ENCODE assay signal across 1 cellular context in genomic region chr12:67811437-67812361, GRCh38.
TF ChIP-seq lines count a peak whose summit lies in the region.

No MANE protein-coding gene starts in this region.

TF ChIP-seq in GM23338, 12 proteins besides CTCF, POLR2A, EP300 and RAD21:
- TF ChIP-seq, protein P1, sequence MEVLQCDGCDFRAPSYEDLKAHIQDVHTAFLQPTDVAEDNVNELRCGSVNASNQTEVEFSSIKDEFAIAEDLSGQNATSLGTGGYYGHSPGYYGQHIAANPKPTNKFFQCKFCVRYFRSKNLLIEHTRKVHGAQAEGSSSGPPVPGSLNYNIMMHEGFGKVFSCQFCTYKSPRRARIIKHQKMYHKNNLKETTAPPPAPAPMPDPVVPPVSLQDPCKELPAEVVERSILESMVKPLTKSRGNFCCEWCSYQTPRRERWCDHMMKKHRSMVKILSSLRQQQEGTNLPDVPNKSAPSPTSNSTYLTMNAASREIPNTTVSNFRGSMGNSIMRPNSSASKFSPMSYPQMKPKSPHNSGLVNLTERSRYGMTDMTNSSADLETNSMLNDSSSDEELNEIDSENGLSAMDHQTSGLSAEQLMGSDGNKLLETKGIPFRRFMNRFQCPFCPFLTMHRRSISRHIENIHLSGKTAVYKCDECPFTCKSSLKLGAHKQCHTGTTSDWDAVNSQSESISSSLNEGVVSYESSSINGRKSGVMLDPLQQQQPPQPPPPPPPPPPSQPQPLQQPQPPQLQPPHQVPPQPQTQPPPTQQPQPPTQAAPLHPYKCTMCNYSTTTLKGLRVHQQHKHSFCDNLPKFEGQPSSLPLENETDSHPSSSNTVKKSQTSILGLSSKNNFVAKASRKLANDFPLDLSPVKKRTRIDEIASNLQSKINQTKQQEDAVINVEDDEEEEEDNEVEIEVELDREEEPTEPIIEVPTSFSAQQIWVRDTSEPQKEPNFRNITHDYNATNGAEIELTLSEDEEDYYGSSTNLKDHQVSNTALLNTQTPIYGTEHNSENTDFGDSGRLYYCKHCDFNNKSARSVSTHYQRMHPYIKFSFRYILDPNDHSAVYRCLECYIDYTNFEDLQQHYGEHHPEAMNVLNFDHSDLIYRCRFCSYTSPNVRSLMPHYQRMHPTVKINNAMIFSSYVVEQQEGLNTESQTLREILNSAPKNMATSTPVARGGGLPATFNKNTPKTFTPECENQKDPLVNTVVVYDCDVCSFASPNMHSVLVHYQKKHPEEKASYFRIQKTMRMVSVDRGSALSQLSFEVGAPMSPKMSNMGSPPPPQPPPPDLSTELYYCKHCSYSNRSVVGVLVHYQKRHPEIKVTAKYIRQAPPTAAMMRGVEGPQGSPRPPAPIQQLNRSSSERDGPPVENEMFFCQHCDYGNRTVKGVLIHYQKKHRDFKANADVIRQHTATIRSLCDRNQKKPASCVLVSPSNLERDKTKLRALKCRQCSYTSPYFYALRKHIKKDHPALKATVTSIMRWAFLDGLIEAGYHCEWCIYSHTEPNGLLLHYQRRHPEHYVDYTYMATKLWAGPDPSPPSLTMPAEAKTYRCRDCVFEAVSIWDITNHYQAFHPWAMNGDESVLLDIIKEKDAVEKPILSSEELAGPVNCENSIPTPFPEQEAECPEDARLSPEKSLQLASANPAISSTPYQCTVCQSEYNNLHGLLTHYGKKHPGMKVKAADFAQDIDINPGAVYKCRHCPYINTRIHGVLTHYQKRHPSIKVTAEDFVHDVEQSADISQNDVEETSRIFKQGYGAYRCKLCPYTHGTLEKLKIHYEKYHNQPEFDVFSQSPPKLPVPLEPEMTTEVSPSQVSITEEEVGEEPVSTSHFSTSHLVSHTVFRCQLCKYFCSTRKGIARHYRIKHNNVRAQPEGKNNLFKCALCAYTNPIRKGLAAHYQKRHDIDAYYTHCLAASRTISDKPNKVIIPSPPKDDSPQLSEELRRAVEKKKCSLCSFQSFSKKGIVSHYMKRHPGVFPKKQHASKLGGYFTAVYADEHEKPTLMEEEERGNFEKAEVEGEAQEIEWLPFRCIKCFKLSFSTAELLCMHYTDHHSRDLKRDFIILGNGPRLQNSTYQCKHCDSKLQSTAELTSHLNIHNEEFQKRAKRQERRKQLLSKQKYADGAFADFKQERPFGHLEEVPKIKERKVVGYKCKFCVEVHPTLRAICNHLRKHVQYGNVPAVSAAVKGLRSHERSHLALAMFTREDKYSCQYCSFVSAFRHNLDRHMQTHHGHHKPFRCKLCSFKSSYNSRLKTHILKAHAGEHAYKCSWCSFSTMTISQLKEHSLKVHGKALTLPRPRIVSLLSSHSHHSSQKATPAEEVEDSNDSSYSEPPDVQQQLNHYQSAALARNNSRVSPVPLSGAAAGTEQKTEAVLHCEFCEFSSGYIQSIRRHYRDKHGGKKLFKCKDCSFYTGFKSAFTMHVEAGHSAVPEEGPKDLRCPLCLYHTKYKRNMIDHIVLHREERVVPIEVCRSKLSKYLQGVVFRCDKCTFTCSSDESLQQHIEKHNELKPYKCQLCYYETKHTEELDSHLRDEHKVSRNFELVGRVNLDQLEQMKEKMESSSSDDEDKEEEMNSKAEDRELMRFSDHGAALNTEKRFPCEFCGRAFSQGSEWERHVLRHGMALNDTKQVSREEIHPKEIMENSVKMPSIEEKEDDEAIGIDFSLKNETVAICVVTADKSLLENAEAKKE (CRISPR knock-in tag; IDR thresholded peaks at IDR 0.05): no peak
- TF ChIP-seq JUNB (IDR thresholded peaks at IDR 0.05; ENCODE audit: unreplicated experiment) (no peak), ETS1 (IDR thresholded peaks at IDR 0.05) (no peak), POLR2AphosphoS5 (IDR thresholded peaks at IDR 0.05; ENCODE audit: low read depth) (no peak), EZH2phosphoT487 (IDR thresholded peaks at IDR 0.05; ENCODE audit: unreplicated experiment) (no peak), REST (IDR thresholded peaks at IDR 0.05; ENCODE audit: unreplicated experiment) (no peak), NANOG (IDR thresholded peaks at IDR 0.05; ENCODE audit: borderline replicate concordance) (no peak), STAT1 (IDR thresholded peaks at IDR 0.05; ENCODE audit: unreplicated experiment) (no peak), ZNF114 (CRISPR knock-in tag; IDR thresholded peaks at IDR 0.05) (no peak), CREB1 (CRISPR knock-in tag; IDR thresholded peaks at IDR 0.05; ENCODE audit: low read depth) (no peak), ZNF331 (CRISPR knock-in tag; IDR thresholded peaks at IDR 0.05; ENCODE audit: low read depth) (no peak), EZH2 (IDR thresholded peaks at IDR 0.05; ENCODE audit: low read depth, unreplicated experiment) (no peak)
TF ChIP-seq in GM23338: peak in this region for 0.
